Comparison of ENCODE assay signal across 9 cellular contexts in the genomic region with DNA sequence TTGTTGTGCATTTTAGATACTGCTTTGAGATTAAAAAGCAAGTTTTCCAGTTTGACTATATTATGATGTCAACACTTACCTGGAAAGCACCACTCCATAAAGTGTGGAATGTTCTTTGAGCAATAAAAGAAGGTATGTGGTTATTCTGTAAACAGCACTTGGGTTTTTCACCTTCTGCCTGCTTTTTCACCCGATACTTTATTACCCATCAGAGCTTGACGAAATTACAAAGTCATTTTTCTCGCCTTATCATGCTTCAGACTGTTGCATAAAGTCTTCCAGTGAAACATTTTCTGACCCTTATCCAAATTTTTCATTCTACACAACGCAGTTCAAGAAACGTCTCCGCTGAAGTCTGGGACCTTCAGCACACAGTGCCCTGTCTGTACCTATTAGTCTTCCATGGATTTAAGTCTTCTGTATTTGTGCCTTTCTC. TPM values are rescaled to one million over a fixed set of nuclear protein-coding genes. Genes with fewer than 3 reads are reported as not detected.
A peak's percentile ranks its signal among the peaks of the same experiment; 100 is the strongest.
DNase-seq lines count a peak whose midpoint lies in the region; ATAC-seq and TF ChIP-seq lines count a peak whose summit lies in the region.
"Had no signal": no experiment of that assay in that cellular context is flagged by ENCODE, and none has a peak within 500 bp of the region (broad histone marks: within the 10 kb centered on the region; RNA-seq: fewer than 3 reads in every experiment).

No MANE protein-coding gene starts in this region.

- H3K27ac Mint-ChIP-seq in activated T-cell treated with anti-CD3 and anti-CD28 coated beads, Interleukin-2, amount 50 U/mL, for 72 hours: peak overlapping the region; percentile 66
- H3K27ac Mint-ChIP-seq in activated naive CD4-positive, alpha-beta T cell treated with anti-CD3 and anti-CD28 coated beads, Interleukin-2, amount 50 U/mL, for 72 hours: peak overlapping the region; percentile 15 to 26

- H3K36me3 ChIP-seq in right lobe of liver (no peaks in the 10 kb centered on the region), thyroid gland (no peaks in the 10 kb centered on the region)
- H3K36me3 ChIP-seq: HAP-1 had no signal

- no peaks in the 10 kb centered on the region for H3K9me3 Mint-ChIP-seq in activated T-cell treated with anti-CD3 and anti-CD28 coated beads, Interleukin-2, amount 50 U/mL, for 72 hours
- H3K9me3 Mint-ChIP-seq in activated naive CD4-positive, alpha-beta T cell treated with anti-CD3 and anti-CD28 coated beads, Interleukin-2, amount 50 U/mL, for 72 hours: no peaks in the 10 kb centered on the region

- DNase-seq in activated T-cell treated with anti-CD3 and anti-CD28 coated beads, Interleukin-2, amount 50 U/mL, for 72 hours: no peak
- no peak for DNase-seq in activated T-cell treated with anti-CD3 and anti-CD28 coated beads, Interleukin-2, amount 50 U/mL, for 1 hour
- no peak for DNase-seq in activated naive CD4-positive, alpha-beta T cell treated with anti-CD3 and anti-CD28 coated beads, Interleukin-2, amount 50 U/mL, for 72 hours (ENCODE audit: low spot score in 2 of 2)
- no peak for DNase-seq in right lobe of liver
- DNase-seq in thyroid gland: peak in 1 of 2 donors; percentile 3
- no peak for DNase-seq in NCI-H187 (lab: John Stamatoyannopoulos, UW)

- H3K4me3 Mint-ChIP-seq in activated T-cell treated with anti-CD3 and anti-CD28 coated beads, Interleukin-2, amount 50 U/mL, for 72 hours: peak overlapping the region; percentile 56 to 60

- no peaks in the 10 kb centered on the region for H3K27me3 ChIP-seq in right lobe of liver
- no peaks in the 10 kb centered on the region for H3K27me3 ChIP-seq in thyroid gland

- H3K36me3 Mint-ChIP-seq in activated T-cell treated with anti-CD3 and anti-CD28 coated beads, Interleukin-2, amount 50 U/mL, for 72 hours (ENCODE audit: insufficient read depth in 2 of 2): peaks cover 2 to 20% of the 10 kb centered on the region in 2 donors
- H3K36me3 Mint-ChIP-seq in activated naive CD4-positive, alpha-beta T cell treated with anti-CD3 and anti-CD28 coated beads, Interleukin-2, amount 50 U/mL, for 72 hours: peaks cover 0 to 50% of the 10 kb centered on the region in 2 donors

- TF ChIP-seq CTCF in right lobe of liver (IDR thresholded peaks at IDR 0.05) (no peak), thyroid gland (IDR thresholded peaks at IDR 0.05) (no peak)

- no peaks in the 10 kb centered on the region for H3K9me3 ChIP-seq in right lobe of liver
- no peaks in the 10 kb centered on the region for H3K9me3 ChIP-seq in thyroid gland
- H3K9me3 ChIP-seq: HAP-1 had no signal

- no peak for ATAC-seq in activated T-cell treated with anti-CD3 and anti-CD28 coated beads, Interleukin-2, amount 50 U/mL, for 72 hours (replicated peaks in 1 of 2)
- ATAC-seq in activated naive CD4-positive, alpha-beta T cell treated with anti-CD3 and anti-CD28 coated beads, Interleukin-2, amount 50 U/mL, for 72 hours: no peak
- ATAC-seq in right lobe of liver (peak in 3 of 4 donors; percentile 5 to 25 (median 10)), GM21576 (IDR thresholded peaks at IDR 0.05; ENCODE audit: unreplicated experiment) (no peak), GM21381 (IDR thresholded peaks at IDR 0.05; ENCODE audit: unreplicated experiment) (no peak)

- no peaks in the 10 kb centered on the region for H3K27me3 Mint-ChIP-seq in activated T-cell treated with anti-CD3 and anti-CD28 coated beads, Interleukin-2, amount 50 U/mL, for 72 hours (ENCODE audit: low read depth)

- H3K4me3 ChIP-seq in right lobe of liver: no peak overlapping the region
- H3K4me3 ChIP-seq in thyroid gland (replicated peaks in 1 of 3): no peak overlapping the region
- H3K4me3 ChIP-seq: HAP-1 had no signal

- intact Hi-C loops in right lobe of liver (cut with DNase I): no loop called here
- intact Hi-C loops in thyroid gland (cut with DNase I): no loop called here

- peak overlapping the region in 1 of 3 donors; percentile 22 for H3K27ac ChIP-seq in right lobe of liver
- H3K27ac ChIP-seq in thyroid gland: peak overlapping the region; percentile 83 to 96 (median 89)

- no peak for TF ChIP-seq POLR2A in right lobe of liver (IDR thresholded peaks at IDR 0.05)
- TF ChIP-seq POLR2A in thyroid gland (IDR thresholded peaks at IDR 0.05): no peak

- WGBS in right lobe of liver (ENCODE audit: insufficient coverage, low coverage, low lambda C conversion rate, missing lambda C conversion rate): 84% methylated on average over 6 of the region's 6 CpGs
- 37 to 38% methylated on average over 6 of the region's 6 CpGs for WGBS in thyroid gland, 2 donors

- H3K4me1 Mint-ChIP-seq in activated T-cell treated with anti-CD3 and anti-CD28 coated beads, Interleukin-2, amount 50 U/mL, for 72 hours (ENCODE audit: low read depth): peaks cover 78% of the 10 kb centered on the region

- H3K4me1 ChIP-seq in right lobe of liver (peaks cover 0 to 20% (median 6%) of the 10 kb centered on the region in 4 donors), thyroid gland (peaks cover 51 to 63% of the 10 kb centered on the region in 2 donors)
- H3K4me1 ChIP-seq: HAP-1 had no signal

RNA-seq across cellular contexts. Expression of a gene that starts 25.2 kb away (rescaled TPM):
- total RNA-seq in activated T-cell treated with anti-CD3 and anti-CD28 coated beads, Interleukin-2, amount 50 U/mL, for 72 hours: 100 to 1,000 TPM; 130 to 149 TPM
- total RNA-seq in activated naive CD4-positive, alpha-beta T cell treated with anti-CD3 and anti-CD28 coated beads, Interleukin-2, amount 50 U/mL, for 72 hours: 100 to 1,000 TPM; 104 to 123 TPM
- total RNA-seq in right lobe of liver (10 to 100 TPM; 25.3 to 32.4 (median 27.8) TPM), thyroid gland (10 to 100 TPM; 70.8 to 97.6 (median 87.4) TPM)

Comparison
In these comparisons a context has a peak if more than half of its experiments do, and no peak if none do; other contexts are left out.
1. ATAC-seq: peak in right lobe of liver (3 of 4); none in activated T-cell treated with anti-CD3 and anti-CD28 coated beads, Interleukin-2, amount 50 U/mL, for 72 hours (0 of 2), activated naive CD4-positive, alpha-beta T cell treated with anti-CD3 and anti-CD28 coated beads, Interleukin-2, amount 50 U/mL, for 72 hours (0 of 2), GM21576 (single experiment) and GM21381 (single experiment).